Comparison of ENCODE assay signal across 8 cellular contexts in the genomic region with DNA sequence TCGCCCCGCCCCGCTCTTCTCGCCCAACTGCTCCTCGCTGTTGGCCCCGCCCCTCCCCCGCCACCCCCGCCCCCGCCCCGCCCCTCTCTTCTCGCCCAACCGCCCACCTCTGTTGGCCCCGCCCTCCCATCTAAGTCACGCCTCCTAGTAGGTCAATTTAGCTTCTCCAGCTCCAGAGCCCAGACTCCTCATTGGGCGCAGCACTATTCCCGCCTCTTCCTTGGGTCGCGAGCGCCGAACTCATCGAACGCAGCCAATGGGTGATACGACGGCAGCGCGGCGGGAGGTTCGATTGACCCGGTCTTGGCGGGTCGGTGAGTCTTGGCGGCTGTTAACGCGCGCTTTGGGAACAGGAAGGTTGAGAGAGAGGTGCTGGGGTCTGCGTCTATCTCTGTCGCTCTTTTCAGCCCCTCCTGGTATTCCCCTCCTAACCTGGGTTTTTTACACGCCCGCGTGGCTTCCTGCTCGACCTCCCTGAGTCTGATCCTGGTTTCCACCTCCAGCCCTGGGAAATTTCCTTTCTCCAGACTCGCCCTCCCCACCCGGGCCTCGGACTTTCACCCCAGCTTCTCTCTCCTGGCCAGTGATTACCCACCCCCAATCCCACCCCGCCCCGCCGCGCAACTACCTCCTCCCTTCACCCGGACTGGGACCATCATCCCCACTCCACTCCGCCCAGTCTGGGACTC. TPM values are rescaled to one million over a fixed set of nuclear protein-coding genes. Genes with fewer than 3 reads are reported as not detected.
DNase-seq lines count a peak whose midpoint lies in the region; ATAC-seq and TF ChIP-seq lines count a peak whose summit lies in the region.

Gene RAD54L, plus strand, starts transcription at position 331 of the 689 bp plus-strand sequence. CDS start 643 bp downstream, outside the sequence.

- no peaks in the 10 kb centered on the region for H3K9me3 Mint-ChIP-seq in T-cell

- CTCF ChIA-PET in T-cell (lab: Charles Lee): interaction anchor here (0.5 to 2.0 kb wide), 15 partner anchors 24 to 1618 kb away, joined by 3 to 14 read pairs (median 3); partner anchors contain the start of genes LRRC41 (in 1 of the 2), NSUN4 (in 1 of the 2) and UQCRH (in 1 of the 2)

- H3K4me3 ChIP-seq in adipocyte (ENCODE audit: low read length): peak within 1 kb of the TSS; percentile 93
- peak within 1 kb of the TSS; percentile 41 to 81 (median 69) for H3K4me3 ChIP-seq in heart left ventricle
- H3K4me3 ChIP-seq in upper lobe of right lung: peak within 1 kb of the TSS; percentile 67

- ATAC-seq in HG02852 (IDR thresholded peaks at IDR 0.05; ENCODE audit: unreplicated experiment) (peak; percentile 94), T-cell (replicated peaks in 1 of 4) (peak; percentile 95 to 97 (median 96)), heart left ventricle (peak; percentile 95 to 97 (median 96)), upper lobe of right lung (peak; percentile 98)

- no peaks in the 10 kb centered on the region for H3K36me3 Mint-ChIP-seq in T-cell

- no peaks in the 10 kb centered on the region for H3K27me3 Mint-ChIP-seq in T-cell

- peak; percentile 98 for DNase-seq in GM13976 (ENCODE audit: low spot score)
- peak; percentile 95 for DNase-seq in NCI-H146 (lab: John Stamatoyannopoulos, UW)
- DNase-seq in T-cell: peak; percentile 88 to 96 (median 93)
- DNase-seq in adipocyte (ENCODE audit: low read depth): peak; percentile 100
- peak; percentile 98 to 99 (median 98) for DNase-seq in heart left ventricle
- DNase-seq in posterior cingulate gyrus: peak; percentile 94 to 99 (median 96)
- peak; percentile 97 for DNase-seq in upper lobe of right lung

- in situ Hi-C loops in GM13976 (cut with MboI; ENCODE audit: low sequenced_read_pairs, unreplicated experiment): no loop called here

- H3K4me1 ChIP-seq in adipocyte (ENCODE audit: control insufficient read depth, insufficient read depth, low read length): peaks cover 5% of the 10 kb centered on the region
- peaks cover 0 to 18% (median 7%) of the 10 kb centered on the region in 12 donors for H3K4me1 ChIP-seq in heart left ventricle
- peaks cover 14% of the 10 kb centered on the region for H3K4me1 ChIP-seq in upper lobe of right lung

- 1 to 3% (median 2%) methylated on average over 40 to 50 of the region's 50 CpGs for WGBS in heart left ventricle, 4 donors

- H3K4me3 Mint-ChIP-seq in T-cell: peak within 1 kb of the TSS; percentile 85 to 90 (median 88)

- peak within 1 kb of the TSS; percentile 53 to 95 (median 82) for H3K27ac ChIP-seq in heart left ventricle
- peak within 1 kb of the TSS; percentile 72 for H3K27ac ChIP-seq in upper lobe of right lung

- H3K36me3 ChIP-seq in adipocyte (ENCODE audit: control insufficient read depth, insufficient read depth, low read length, severe bottlenecking): no peaks in the 10 kb centered on the region
- H3K36me3 ChIP-seq in heart left ventricle: no peaks in the 10 kb centered on the region
- H3K36me3 ChIP-seq in upper lobe of right lung: no peaks in the 10 kb centered on the region

- H3K9me3 ChIP-seq in adipocyte (ENCODE audit: control insufficient read depth, low read length) (no peaks in the 10 kb centered on the region), heart left ventricle (no peaks in the 10 kb centered on the region), upper lobe of right lung (no peaks in the 10 kb centered on the region)

- no peaks in the 10 kb centered on the region for H3K27me3 ChIP-seq in adipocyte (replicated peaks; ENCODE audit: control insufficient read depth, insufficient read depth, low read length)
- no peaks in the 10 kb centered on the region for H3K27me3 ChIP-seq in heart left ventricle
- H3K27me3 ChIP-seq in upper lobe of right lung: no peaks in the 10 kb centered on the region

- TF ChIP-seq POLR2A in heart left ventricle (IDR thresholded peaks at IDR 0.05): no peak

- peak within 1 kb of the TSS; percentile 49 to 73 for H3K27ac Mint-ChIP-seq in T-cell

- TF ChIP-seq CTCF in GM13976 (IDR thresholded peaks at IDR 0.05; ENCODE audit: borderline replicate concordance, control extremely low read depth, extremely low read depth, insufficient read depth, missing control alignments) (no peak), heart left ventricle (IDR thresholded peaks at IDR 0.05) (no peak), upper lobe of right lung (IDR thresholded peaks at IDR 0.05) (no peak)

- intact Hi-C loops in heart left ventricle (cut with DNase I) (loop anchor here in 8 of 10 donors (1.0 to 10.0 kb wide), 6 partner anchors 53 to 100 kb away; partner anchors contain the start of genes NSUN4 (in 3 of the 8), LRRC41 (in 2 of the 8) and UQCRH (in 2 of the 8)), posterior cingulate gyrus (cut with DNase I) (loop anchor here (2.0 kb wide), 1 partner anchor 55 kb away; the partner anchor contains the start of genes LRRC41 and UQCRH), upper lobe of right lung (cut with DNase I) (no loop called here)

- peaks cover 12 to 18% (median 17%) of the 10 kb centered on the region in 3 donors for H3K4me1 Mint-ChIP-seq in T-cell

- peak within 1 kb of the TSS; percentile 82 for H3K9ac ChIP-seq in adipocyte (ENCODE audit: low read length)

- POLR2A ChIA-PET in T-cell (lab: Charles Lee): interaction anchor here (0.6 to 1.6 kb wide), 11 partner anchors 13 to 1894 kb away, joined by 3 to 18 read pairs (median 3); partner anchors contain the start of genes LRRC41 (in 1 of the 2), TOE1 (in 1 of the 2) and UQCRH (in 1 of the 2)

RNA-seq across cellular contexts. Expression of gene RAD54L, which starts in this region (rescaled TPM):
- 1 to 10 TPM; 1.1 to 2.8 (median 1.8) TPM for total RNA-seq in T-cell
- 1 to 10 TPM in 4 of 9 donors, under 1 TPM in 4, not detected in 1; 0.44 to 4.0 (median 0.87) TPM for total RNA-seq in heart left ventricle
- polyA plus RNA-seq in heart left ventricle: under 1 TPM; 0.30 to 0.33 TPM
- total RNA-seq in upper lobe of right lung: 1.0 TPM

Comparison
In these comparisons a context has a peak if more than half of its experiments do, and no peak if none do; other contexts are left out.
1. Peak in every context shown above with its lines: DNase-seq, ATAC-seq, H3K4me3 ChIP-seq and H3K27ac ChIP-seq.